Comparison of ENCODE assay signal across 1 cellular context in the genomic region with DNA sequence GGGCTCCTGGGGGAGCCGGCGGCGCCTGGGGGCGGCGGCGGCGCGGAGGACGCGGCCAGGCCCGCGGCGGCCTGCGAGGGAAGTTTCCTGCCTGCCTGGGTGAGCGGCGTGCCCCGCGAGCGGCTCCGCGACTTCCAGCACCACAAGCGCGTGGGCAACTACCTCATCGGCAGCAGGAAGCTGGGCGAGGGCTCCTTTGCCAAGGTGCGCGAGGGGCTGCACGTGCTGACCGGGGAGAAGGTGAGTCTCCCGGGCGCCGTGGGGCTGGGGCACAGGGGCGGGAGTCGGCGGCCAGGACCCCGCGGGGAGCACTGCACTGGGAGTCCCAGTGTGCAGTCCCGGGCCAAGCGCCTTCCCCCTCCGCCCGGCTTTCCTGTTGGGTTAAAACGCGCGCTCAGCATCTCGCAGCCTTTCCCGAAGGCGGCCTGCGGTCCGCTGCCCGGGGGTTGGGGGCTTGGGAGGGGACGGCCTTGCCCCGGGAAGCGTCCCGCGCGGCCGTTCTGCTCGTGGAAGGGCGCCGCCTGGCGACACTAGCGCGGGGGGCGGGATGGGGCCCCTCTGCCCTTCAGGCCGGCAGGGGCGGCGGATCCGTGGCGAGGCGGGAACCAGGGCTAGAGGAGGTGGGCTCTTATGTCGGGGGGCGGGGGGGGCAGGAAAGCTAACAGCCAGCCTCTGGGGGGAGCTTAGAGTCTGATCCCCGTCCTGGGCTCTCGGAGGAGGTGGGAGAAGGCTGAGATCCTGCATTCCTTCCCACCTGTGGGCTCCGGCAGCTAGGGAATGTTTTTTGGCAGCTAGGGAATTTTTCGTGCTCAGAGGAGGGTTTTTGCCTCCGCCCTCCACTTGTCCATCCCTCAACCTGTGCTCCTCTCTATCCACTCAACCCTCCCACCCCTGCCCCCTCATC.
TF ChIP-seq lines count a peak whose summit lies in the region.

No MANE protein-coding gene starts in this region.

TF ChIP-seq in HepG2, 621 proteins besides CTCF, POLR2A, EP300 and RAD21 (continued from another document and continues in another):
- 0 out of 2 replicates have a peak, but pooled peaks have one; percentile 26 for TF ChIP-seq PHF20 (CRISPR knock-in tag; IDR thresholded peaks at IDR 0.05)
- no peak for TF ChIP-seq ZNF326 (CRISPR knock-in tag; IDR thresholded peaks at IDR 0.05; ENCODE audit: borderline replicate concordance)
- TF ChIP-seq MYC (CRISPR knock-in tag; IDR thresholded peaks at IDR 0.05; ENCODE audit: borderline replicate concordance) = peak; percentile 55; the same call in 1 of the 2 replicates
- TF ChIP-seq DMAP1 (CRISPR knock-in tag; IDR thresholded peaks at IDR 0.05) = peak; percentile 40; the same call in 1 of the 2 replicates
- TF ChIP-seq TBX2 (CRISPR knock-in tag; IDR thresholded peaks at IDR 0.05; ENCODE audit: borderline replicate concordance) = peak; percentile 32; the same call in 1 of the 2 replicates
- TF ChIP-seq ZNF451 (CRISPR knock-in tag; IDR thresholded peaks at IDR 0.05) = peak; percentile 81; the same call in 1 of the 2 replicates
- peak; percentile 24; the same call in 1 of the 2 replicates for TF ChIP-seq RBFOX2 (IDR thresholded peaks at IDR 0.05; ENCODE audit: low read depth, low read length)
- TF ChIP-seq ZFP1 (CRISPR knock-in tag; IDR thresholded peaks at IDR 0.05) = no peak
- TF ChIP-seq, protein P1, sequence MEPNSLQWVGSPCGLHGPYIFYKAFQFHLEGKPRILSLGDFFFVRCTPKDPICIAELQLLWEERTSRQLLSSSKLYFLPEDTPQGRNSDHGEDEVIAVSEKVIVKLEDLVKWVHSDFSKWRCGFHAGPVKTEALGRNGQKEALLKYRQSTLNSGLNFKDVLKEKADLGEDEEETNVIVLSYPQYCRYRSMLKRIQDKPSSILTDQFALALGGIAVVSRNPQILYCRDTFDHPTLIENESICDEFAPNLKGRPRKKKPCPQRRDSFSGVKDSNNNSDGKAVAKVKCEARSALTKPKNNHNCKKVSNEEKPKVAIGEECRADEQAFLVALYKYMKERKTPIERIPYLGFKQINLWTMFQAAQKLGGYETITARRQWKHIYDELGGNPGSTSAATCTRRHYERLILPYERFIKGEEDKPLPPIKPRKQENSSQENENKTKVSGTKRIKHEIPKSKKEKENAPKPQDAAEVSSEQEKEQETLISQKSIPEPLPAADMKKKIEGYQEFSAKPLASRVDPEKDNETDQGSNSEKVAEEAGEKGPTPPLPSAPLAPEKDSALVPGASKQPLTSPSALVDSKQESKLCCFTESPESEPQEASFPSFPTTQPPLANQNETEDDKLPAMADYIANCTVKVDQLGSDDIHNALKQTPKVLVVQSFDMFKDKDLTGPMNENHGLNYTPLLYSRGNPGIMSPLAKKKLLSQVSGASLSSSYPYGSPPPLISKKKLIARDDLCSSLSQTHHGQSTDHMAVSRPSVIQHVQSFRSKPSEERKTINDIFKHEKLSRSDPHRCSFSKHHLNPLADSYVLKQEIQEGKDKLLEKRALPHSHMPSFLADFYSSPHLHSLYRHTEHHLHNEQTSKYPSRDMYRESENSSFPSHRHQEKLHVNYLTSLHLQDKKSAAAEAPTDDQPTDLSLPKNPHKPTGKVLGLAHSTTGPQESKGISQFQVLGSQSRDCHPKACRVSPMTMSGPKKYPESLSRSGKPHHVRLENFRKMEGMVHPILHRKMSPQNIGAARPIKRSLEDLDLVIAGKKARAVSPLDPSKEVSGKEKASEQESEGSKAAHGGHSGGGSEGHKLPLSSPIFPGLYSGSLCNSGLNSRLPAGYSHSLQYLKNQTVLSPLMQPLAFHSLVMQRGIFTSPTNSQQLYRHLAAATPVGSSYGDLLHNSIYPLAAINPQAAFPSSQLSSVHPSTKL (CRISPR knock-in tag; IDR thresholded peaks at IDR 0.05) = peak; percentile 25; the same call in 1 of the 2 replicates
- peak; percentile 84 for TF ChIP-seq ZMYM3 (CRISPR knock-in tag; IDR thresholded peaks at IDR 0.05)
- TF ChIP-seq JDP2 (CRISPR knock-in tag; IDR thresholded peaks at IDR 0.05; ENCODE audit: borderline replicate concordance) = no peak
- no peak for TF ChIP-seq SOX6 (IDR thresholded peaks at IDR 0.05)
- TF ChIP-seq SOX6 (CRISPR knock-in tag; IDR thresholded peaks at IDR 0.05) = peak; percentile 37
- peak; percentile 27 for TF ChIP-seq ZEB1 (IDR thresholded peaks at IDR 0.05; ENCODE audit: insufficient replicate concordance, low read depth)
- TF ChIP-seq ZSCAN21 (CRISPR knock-in tag; IDR thresholded peaks at IDR 0.05; ENCODE audit: borderline replicate concordance) = 0 out of 2 replicates have a peak, but pooled peaks have one; percentile 35
- no peak for TF ChIP-seq ZNF230 (CRISPR knock-in tag; IDR thresholded peaks at IDR 0.05)
- peak; percentile 63; the same call in 1 of the 2 replicates for TF ChIP-seq HDAC1 (CRISPR knock-in tag; IDR thresholded peaks at IDR 0.05)
- TF ChIP-seq, protein P2, sequence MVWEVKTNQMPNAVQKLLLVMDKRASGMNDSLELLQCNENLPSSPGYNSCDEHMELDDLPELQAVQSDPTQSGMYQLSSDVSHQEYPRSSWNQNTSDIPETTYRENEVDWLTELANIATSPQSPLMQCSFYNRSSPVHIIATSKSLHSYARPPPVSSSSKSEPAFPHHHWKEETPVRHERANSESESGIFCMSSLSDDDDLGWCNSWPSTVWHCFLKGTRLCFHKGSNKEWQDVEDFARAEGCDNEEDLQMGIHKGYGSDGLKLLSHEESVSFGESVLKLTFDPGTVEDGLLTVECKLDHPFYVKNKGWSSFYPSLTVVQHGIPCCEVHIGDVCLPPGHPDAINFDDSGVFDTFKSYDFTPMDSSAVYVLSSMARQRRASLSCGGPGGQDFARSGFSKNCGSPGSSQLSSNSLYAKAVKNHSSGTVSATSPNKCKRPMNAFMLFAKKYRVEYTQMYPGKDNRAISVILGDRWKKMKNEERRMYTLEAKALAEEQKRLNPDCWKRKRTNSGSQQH (CRISPR knock-in tag; IDR thresholded peaks at IDR 0.05; ENCODE audit: low read depth) = 0 out of 2 replicates have a peak, but pooled peaks have one; percentile 22
- no peak for TF ChIP-seq ZNF878 (CRISPR knock-in tag; IDR thresholded peaks at IDR 0.05)
- 0 out of 2 replicates have a peak, but pooled peaks have one; percentile 41 for TF ChIP-seq ARHGAP35 (CRISPR knock-in tag; IDR thresholded peaks at IDR 0.05; ENCODE audit: borderline replicate concordance)
- no peak for TF ChIP-seq HOXA5 (CRISPR knock-in tag; IDR thresholded peaks at IDR 0.05)
- no peak for TF ChIP-seq ZNF644 (CRISPR knock-in tag; IDR thresholded peaks at IDR 0.05; ENCODE audit: low read depth)
- no peak for TF ChIP-seq RELA (CRISPR knock-in tag; IDR thresholded peaks at IDR 0.05)
- TF ChIP-seq, protein P3, sequence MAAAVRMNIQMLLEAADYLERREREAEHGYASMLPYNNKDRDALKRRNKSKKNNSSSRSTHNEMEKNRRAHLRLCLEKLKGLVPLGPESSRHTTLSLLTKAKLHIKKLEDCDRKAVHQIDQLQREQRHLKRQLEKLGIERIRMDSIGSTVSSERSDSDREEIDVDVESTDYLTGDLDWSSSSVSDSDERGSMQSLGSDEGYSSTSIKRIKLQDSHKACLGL (CRISPR knock-in tag; IDR thresholded peaks at IDR 0.05) = 0 out of 2 replicates have a peak, but pooled peaks have one; percentile 46
- TF ChIP-seq NCOA1 (CRISPR knock-in tag; IDR thresholded peaks at IDR 0.05) = 0 out of 2 replicates have a peak, but pooled peaks have one; percentile 72
- no peak for TF ChIP-seq SRSF9 (IDR thresholded peaks at IDR 0.05; ENCODE audit: borderline replicate concordance, insufficient read depth, low read depth, low read length, poor library complexity, severe bottlenecking)
- TF ChIP-seq SOX13 (IDR thresholded peaks at IDR 0.05) = no peak
- peak in 1 of 2 experiments; percentile 32; a peak in 1 of 4 replicates for TF ChIP-seq SOX13 (CRISPR knock-in tag; conservative IDR thresholded peaks at IDR 0.05 in 1 of 2, IDR thresholded peaks at IDR 0.05 in 1 of 2)
- no peak for TF ChIP-seq ZNF703 (CRISPR knock-in tag; IDR thresholded peaks at IDR 0.05; ENCODE audit: borderline replicate concordance)
- TF ChIP-seq ZNF530 (CRISPR knock-in tag; IDR thresholded peaks at IDR 0.05; ENCODE audit: low read depth) = no peak
- TF ChIP-seq TMF1 (CRISPR knock-in tag; IDR thresholded peaks at IDR 0.05; ENCODE audit: low read depth) = 0 out of 2 replicates have a peak, but pooled peaks have one; percentile 48
- peak; percentile 14; the same call in 1 of the 2 replicates for TF ChIP-seq THAP11 (CRISPR knock-in tag; IDR thresholded peaks at IDR 0.05)
- TF ChIP-seq NFATC3 (CRISPR knock-in tag; IDR thresholded peaks at IDR 0.05) = no peak
- peak; percentile 72 for TF ChIP-seq ZFX (CRISPR knock-in tag; IDR thresholded peaks at IDR 0.05; ENCODE audit: low read depth)
- TF ChIP-seq, protein P4, sequence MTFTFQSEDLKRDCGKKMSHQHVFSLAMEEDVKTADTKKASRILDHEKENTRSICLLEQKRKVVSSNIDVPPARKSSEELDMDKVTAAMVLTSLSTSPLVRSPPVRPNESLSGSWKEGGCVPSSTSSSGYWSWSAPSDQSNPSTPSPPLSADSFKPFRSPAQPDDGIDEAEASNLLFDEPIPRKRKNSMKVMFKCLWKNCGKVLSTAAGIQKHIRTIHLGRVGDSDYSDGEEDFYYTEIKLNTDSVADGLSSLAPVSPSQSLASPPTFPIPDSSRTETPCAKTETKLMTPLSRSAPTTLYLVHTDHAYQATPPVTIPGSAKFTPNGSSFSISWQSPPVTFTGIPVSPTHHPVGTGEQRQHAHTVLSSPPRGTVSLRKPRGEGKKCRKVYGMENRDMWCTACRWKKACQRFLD (CRISPR knock-in tag; IDR thresholded peaks at IDR 0.05; ENCODE audit: borderline replicate concordance) = no peak
- peak; percentile 36; the same call in 1 of the 2 replicates for TF ChIP-seq KAT8 (CRISPR knock-in tag; IDR thresholded peaks at IDR 0.05)
- TF ChIP-seq, protein P5, sequence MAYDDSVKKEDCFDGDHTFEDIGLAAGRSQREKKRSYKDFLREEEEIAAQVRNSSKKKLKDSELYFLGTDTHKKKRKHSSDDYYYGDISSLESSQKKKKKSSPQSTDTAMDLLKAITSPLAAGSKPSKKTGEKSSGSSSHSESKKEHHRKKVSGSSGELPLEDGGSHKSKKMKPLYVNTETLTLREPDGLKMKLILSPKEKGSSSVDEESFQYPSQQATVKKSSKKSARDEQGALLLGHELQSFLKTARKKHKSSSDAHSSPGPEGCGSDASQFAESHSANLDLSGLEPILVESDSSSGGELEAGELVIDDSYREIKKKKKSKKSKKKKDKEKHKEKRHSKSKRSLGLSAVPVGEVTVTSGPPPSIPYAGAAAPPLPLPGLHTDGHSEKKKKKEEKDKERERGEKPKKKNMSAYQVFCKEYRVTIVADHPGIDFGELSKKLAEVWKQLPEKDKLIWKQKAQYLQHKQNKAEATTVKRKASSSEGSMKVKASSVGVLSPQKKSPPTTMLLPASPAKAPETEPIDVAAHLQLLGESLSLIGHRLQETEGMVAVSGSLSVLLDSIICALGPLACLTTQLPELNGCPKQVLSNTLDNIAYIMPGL (CRISPR knock-in tag; IDR thresholded peaks at IDR 0.05; ENCODE audit: borderline replicate concordance in 1 of 2, low read depth in 1 of 2) = peak; percentile 91 to 96
- no peak for TF ChIP-seq HCFC1 (IDR thresholded peaks at IDR 0.05; ENCODE audit: low read depth, low read length)
- TF ChIP-seq, protein P6, sequence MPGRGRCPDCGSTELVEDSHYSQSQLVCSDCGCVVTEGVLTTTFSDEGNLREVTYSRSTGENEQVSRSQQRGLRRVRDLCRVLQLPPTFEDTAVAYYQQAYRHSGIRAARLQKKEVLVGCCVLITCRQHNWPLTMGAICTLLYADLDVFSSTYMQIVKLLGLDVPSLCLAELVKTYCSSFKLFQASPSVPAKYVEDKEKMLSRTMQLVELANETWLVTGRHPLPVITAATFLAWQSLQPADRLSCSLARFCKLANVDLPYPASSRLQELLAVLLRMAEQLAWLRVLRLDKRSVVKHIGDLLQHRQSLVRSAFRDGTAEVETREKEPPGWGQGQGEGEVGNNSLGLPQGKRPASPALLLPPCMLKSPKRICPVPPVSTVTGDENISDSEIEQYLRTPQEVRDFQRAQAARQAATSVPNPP (CRISPR knock-in tag; IDR thresholded peaks at IDR 0.05) = no peak
- 0 out of 2 replicates have a peak, but pooled peaks have one; percentile 27 for TF ChIP-seq MAZ (IDR thresholded peaks at IDR 0.05; ENCODE audit: borderline replicate concordance, low read depth, low read length)
- TF ChIP-seq MAZ (CRISPR knock-in tag; IDR thresholded peaks at IDR 0.05; ENCODE audit: low read depth) = no peak
- TF ChIP-seq NR3C1 (CRISPR knock-in tag; IDR thresholded peaks at IDR 0.05) = no peak
- 0 out of 2 replicates have a peak, but pooled peaks have one; percentile 56 for TF ChIP-seq KAT7 (CRISPR knock-in tag; IDR thresholded peaks at IDR 0.05; ENCODE audit: borderline replicate concordance)
- TF ChIP-seq, protein P7, sequence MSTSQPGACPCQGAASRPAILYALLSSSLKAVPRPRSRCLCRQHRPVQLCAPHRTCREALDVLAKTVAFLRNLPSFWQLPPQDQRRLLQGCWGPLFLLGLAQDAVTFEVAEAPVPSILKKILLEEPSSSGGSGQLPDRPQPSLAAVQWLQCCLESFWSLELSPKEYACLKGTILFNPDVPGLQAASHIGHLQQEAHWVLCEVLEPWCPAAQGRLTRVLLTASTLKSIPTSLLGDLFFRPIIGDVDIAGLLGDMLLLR (CRISPR knock-in tag; IDR thresholded peaks at IDR 0.05) = 0 out of 2 replicates have a peak, but pooled peaks have one; percentile 24
- TF ChIP-seq HDAC2 (CRISPR knock-in tag; IDR thresholded peaks at IDR 0.05) = peak; percentile 37; the same call in 1 of the 2 replicates
- TF ChIP-seq, protein P8, sequence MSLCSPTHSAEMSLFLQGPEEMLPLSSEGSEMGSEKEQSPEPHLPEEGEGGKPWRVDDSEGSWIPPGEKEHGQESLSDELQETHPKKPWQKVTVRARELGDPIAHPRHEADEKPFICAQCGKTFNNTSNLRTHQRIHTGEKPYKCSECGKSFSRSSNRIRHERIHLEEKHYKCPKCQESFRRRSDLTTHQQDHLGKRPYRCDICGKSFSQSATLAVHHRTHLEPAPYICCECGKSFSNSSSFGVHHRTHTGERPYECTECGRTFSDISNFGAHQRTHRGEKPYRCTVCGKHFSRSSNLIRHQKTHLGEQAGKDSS (CRISPR knock-in tag; IDR thresholded peaks at IDR 0.05; ENCODE audit: borderline replicate concordance, low read depth) = peak; percentile 100
- TF ChIP-seq HES4 (CRISPR knock-in tag; IDR thresholded peaks at IDR 0.05; ENCODE audit: borderline replicate concordance) = peak; percentile 46; the same call in 1 of the 2 replicates
- TF ChIP-seq PCBP1 (IDR thresholded peaks at IDR 0.05; ENCODE audit: borderline replicate concordance, low read depth, low read length) = peak; percentile 65; the same call in 1 of the 2 replicates
- TF ChIP-seq ZNF263 (CRISPR knock-in tag; IDR thresholded peaks at IDR 0.05) = peak; percentile 80
- no peak for TF ChIP-seq RFXANK (CRISPR knock-in tag; IDR thresholded peaks at IDR 0.05)
- TF ChIP-seq ZNF121 (CRISPR knock-in tag; IDR thresholded peaks at IDR 0.05) = peak; percentile 54; the same call in 1 of the 2 replicates
- 0 out of 2 replicates have a peak, but pooled peaks have one; percentile 12 for TF ChIP-seq FOXA3 (CRISPR knock-in tag; IDR thresholded peaks at IDR 0.05)
- no peak for TF ChIP-seq ZNF761 (CRISPR knock-in tag; conservative IDR thresholded peaks at IDR 0.05)
